8 cellular contexts compared by ENCODE assay signal in the genomic region with DNA sequence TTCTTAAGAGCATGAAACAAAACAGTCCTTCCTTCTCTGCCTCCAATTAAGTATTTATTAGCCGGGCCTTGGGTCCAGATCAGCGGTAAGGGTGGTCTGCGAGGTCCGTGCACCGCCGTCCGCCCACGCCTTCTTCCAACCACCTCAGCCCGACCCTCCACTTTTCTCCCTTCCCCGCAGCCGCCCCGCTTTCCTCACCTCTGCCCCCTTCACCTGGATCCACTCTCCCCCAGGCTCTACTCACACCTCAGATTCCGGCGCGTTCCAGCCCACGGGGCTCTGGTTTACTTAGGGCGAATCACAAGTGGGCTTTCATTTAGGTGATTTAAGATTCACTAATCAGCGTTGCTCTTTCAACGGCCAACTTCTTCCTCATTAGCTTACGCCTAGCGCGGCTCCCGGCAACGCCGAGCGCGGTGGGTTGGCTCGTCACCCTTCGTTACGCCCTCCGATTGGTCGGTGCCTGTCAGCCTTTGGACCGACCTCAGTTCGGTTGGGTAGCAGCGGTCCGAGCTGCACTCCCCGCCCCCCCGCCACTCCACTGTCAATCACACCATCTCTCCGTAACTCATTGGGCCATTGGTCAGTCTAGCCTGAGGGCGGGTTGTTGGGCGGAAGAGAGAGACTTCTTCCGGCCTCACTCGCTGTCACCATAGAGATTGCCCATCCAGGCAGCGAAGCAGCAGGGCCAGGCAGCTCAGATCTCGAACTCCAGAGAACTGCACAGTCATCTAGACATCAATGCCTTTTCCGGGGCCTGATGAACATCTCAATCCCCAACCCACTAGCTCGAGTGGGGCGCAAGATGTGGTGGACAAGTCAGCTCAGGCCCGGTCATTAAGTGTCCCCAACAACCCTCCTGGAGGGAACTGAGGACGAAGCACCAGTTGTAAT. TPM values are rescaled to one million over a fixed set of nuclear protein-coding genes. Genes with fewer than 3 reads are reported as not detected.
DNase-seq lines count a peak whose midpoint lies in the region; ATAC-seq and TF ChIP-seq lines count a peak whose summit lies in the region.

A gene (minus strand): TSS at position 286 of the 894 bp plus-strand sequence. CDS start 9,385 bp downstream, outside the sequence.

- peak within 1 kb of the TSS; percentile 99 for H3K27ac Mint-ChIP-seq in T-helper 17 cell

- peak within 1 kb of the TSS; percentile 100 for H3K4me3 Mint-ChIP-seq in T-helper 17 cell

- ATAC-seq in HG02885 (IDR thresholded peaks at IDR 0.05; ENCODE audit: poor library complexity, unreplicated experiment) (peak; percentile 98), T-helper 17 cell (peak; percentile 96), left cardiac atrium (peak; percentile 99 to 100), upper lobe of right lung (peak; percentile 100)

- TF ChIP-seq CTCF in upper lobe of right lung (IDR thresholded peaks at IDR 0.05): no peak

- H3K27me3 Mint-ChIP-seq in T-helper 17 cell: peaks cover 5% of the 10 kb centered on the region

- H3K27me3 ChIP-seq in upper lobe of right lung: no peaks in the 10 kb centered on the region

- H3K9me3 ChIP-seq in T-helper 17 cell (ENCODE audit: control insufficient read depth, low read length, poor library complexity, severe bottlenecking) (no peaks in the 10 kb centered on the region), upper lobe of right lung (no peaks in the 10 kb centered on the region)

- peaks cover 6% of the 10 kb centered on the region for H3K36me3 Mint-ChIP-seq in T-helper 17 cell (ENCODE audit: low read depth)

- DNase-seq in NCI-H1694 treated with DMSO at 0.1 percent for 48 hours (lab: John Stamatoyannopoulos, UW) (peak; percentile 77), T-helper 17 cell (peak; percentile 87 to 92 (median 88)), amygdala (lab: John Stamatoyannopoulos, UW) (peak; percentile 73 to 100 (median 99)), left cardiac atrium (peak; percentile 100), posterior vena cava (ENCODE audit: low spot score) (peak; percentile 100), upper lobe of right lung (peak; percentile 99)

- intact Hi-C loops in left cardiac atrium (cut with DNase I) (no loop called here), posterior vena cava (cut with DNase I) (no loop called here), upper lobe of right lung (cut with DNase I) (no loop called here)

- peak within 1 kb of the TSS; percentile 74 for H3K27ac ChIP-seq in upper lobe of right lung

- peaks cover 10% of the 10 kb centered on the region for H3K4me1 Mint-ChIP-seq in T-helper 17 cell

- peak within 1 kb of the TSS; percentile 78 for H3K4me3 ChIP-seq in upper lobe of right lung

- TF ChIP-seq POLR2A in GM15510 (IDR thresholded peaks at IDR 0.05; ENCODE audit: borderline replicate concordance, extremely low read depth, insufficient read length): peak; percentile 56

- peaks cover 5% of the 10 kb centered on the region for H3K4me1 ChIP-seq in upper lobe of right lung

- H3K36me3 ChIP-seq in upper lobe of right lung: no peaks in the 10 kb centered on the region

RNA-seq across cellular contexts. Expression of the gene that starts here (rescaled TPM):
- 1 to 10 TPM; 7.0 to 9.9 TPM for total RNA-seq in T-helper 17 cell
- 10 to 100 TPM; 10.9 to 12.8 TPM for total RNA-seq in left cardiac atrium
- total RNA-seq in posterior vena cava: 10 to 100 TPM; 12.5 to 15.7 TPM
- 19.0 TPM for total RNA-seq in upper lobe of right lung

Comparison
In these comparisons a context has a peak if more than half of its experiments do, and no peak if none do; other contexts are left out.
1. Peak in every context shown above with its lines: DNase-seq, ATAC-seq, H3K4me3 ChIP-seq and H3K27ac ChIP-seq.